Comparison of ENCODE assay signal across 9 cellular contexts in genomic region chr14:104754213-104754851, GRCh38. TPM values are rescaled to one million over a fixed set of nuclear protein-coding genes. Genes with fewer than 3 reads are reported as not detected.
DNase-seq lines count a peak whose midpoint lies in the region; ATAC-seq and TF ChIP-seq lines count a peak whose summit lies in the region.
"Had no signal": no experiment of that assay in that cellular context is flagged by ENCODE, and none has a peak within 500 bp of the region (broad histone marks: within the 10 kb centered on the region; RNA-seq: fewer than 3 reads in every experiment).

No MANE protein-coding gene starts in this region.

- no peak overlapping the region for H2AFZ ChIP-seq in mesenchymal stem cell (ENCODE audit: low read depth, low read length)

- H3K27me3 ChIP-seq in cardiac muscle cell = no peaks in the 10 kb centered on the region
- H3K27me3 ChIP-seq in body of pancreas = no peaks in the 10 kb centered on the region
- no peaks in the 10 kb centered on the region for H3K27me3 ChIP-seq in mesenchymal stem cell (ENCODE audit: control insufficient read depth in 1 of 2, insufficient read depth in 1 of 2, low read length in 2 of 2)
- no peaks in the 10 kb centered on the region for H3K27me3 ChIP-seq in upper lobe of right lung

- H3K27ac ChIP-seq in cardiac muscle cell (no peak overlapping the region), body of pancreas (peak overlapping the region in 3 of 4 donors; percentile 65 to 94 (median 87)), mesenchymal stem cell (ENCODE audit: low read length, poor library complexity, severe bottlenecking) (no peak overlapping the region), upper lobe of right lung (peak overlapping the region; percentile 97)

- no peak for DNase-seq in cardiac muscle cell (ENCODE audit: low read depth in 1 of 2, low spot score in 1 of 2)
- no peak for DNase-seq in Right ventricle myocardium superior
- no peak for DNase-seq in body of pancreas
- DNase-seq in mesenchymal stem cell = no peak
- no peak for DNase-seq in upper lobe of right lung
- no peak for DNase-seq in D341Med (ENCODE audit: low spot score)
- no peak for DNase-seq in inferior parietal cortex (ENCODE audit: extremely low spot score)

- peaks cover 32% of the 10 kb centered on the region for H3K79me1 ChIP-seq in mesenchymal stem cell (replicated peaks; ENCODE audit: low read length, poor library complexity, severe bottlenecking)

- ATAC-seq in Right ventricle myocardium superior (ENCODE audit: poor library complexity) = no peak
- no peak for ATAC-seq in body of pancreas
- ATAC-seq in upper lobe of right lung = no peak
- ATAC-seq in HG02588 (IDR thresholded peaks at IDR 0.05; ENCODE audit: unreplicated experiment) = no peak
- ATAC-seq: activated CD4-positive, CD25-positive, alpha-beta regulatory T cell treated with anti-CD3 and anti-CD28 coated beads, Interleukin-2, amount 50 U/mL, for 24 hours had no signal

- H2BK15ac ChIP-seq in mesenchymal stem cell (ENCODE audit: low read depth, poor library complexity, severe bottlenecking) = no peak overlapping the region

- no peak overlapping the region for H2BK12ac ChIP-seq in mesenchymal stem cell (ENCODE audit: low read length in 2 of 2)

- peak overlapping the region; percentile 97 for H3K9ac ChIP-seq in mesenchymal stem cell (ENCODE audit: low read length)

- H4K91ac ChIP-seq in mesenchymal stem cell (ENCODE audit: low read length) = no peak overlapping the region

- no peak for TF ChIP-seq POLR2A in body of pancreas (IDR thresholded peaks at IDR 0.05)

- peak overlapping the region in 1 of 2 experiments; percentile 74 for H3K23ac ChIP-seq in mesenchymal stem cell (ENCODE audit: low read length in 2 of 2)

- no peak overlapping the region for H3K18ac ChIP-seq in mesenchymal stem cell (ENCODE audit: low read depth in 1 of 2, low read length in 2 of 2)

- H3K36me3 ChIP-seq in cardiac muscle cell (peaks cover 12% of the 10 kb centered on the region), body of pancreas (replicated peaks in 1 of 2; ENCODE audit: insufficient read depth in 1 of 2, low read depth in 2 of 2) (no peaks in the 10 kb centered on the region), mesenchymal stem cell (ENCODE audit: control insufficient read depth in 1 of 2, insufficient read depth in 2 of 2, low read depth in 1 of 2, low read length in 2 of 2) (peaks cover 42 to 44% of the 10 kb centered on the region in 2 experiments), upper lobe of right lung (peaks cover 38% of the 10 kb centered on the region)

- H3K4ac ChIP-seq in mesenchymal stem cell (ENCODE audit: low read depth in 1 of 2, low read length in 2 of 2) = no peak overlapping the region

- WGBS in body of pancreas, 2 donors = 19 to 20% methylated on average over 13 of the region's 13 CpGs
- 85% methylated on average over 11 of the region's 13 CpGs for WGBS in mesenchymal stem cell

- H3K4me2 ChIP-seq in mesenchymal stem cell (ENCODE audit: low read length, poor library complexity, severe bottlenecking) = peak overlapping the region; percentile 95

- H3K4me1 ChIP-seq in cardiac muscle cell (ENCODE audit: low read depth) (peaks cover 8% of the 10 kb centered on the region), body of pancreas (peaks cover 51% of the 10 kb centered on the region), mesenchymal stem cell (ENCODE audit: control insufficient read depth, insufficient read depth, low read depth, low read length) (peaks cover 31% of the 10 kb centered on the region), upper lobe of right lung (peaks cover 17% of the 10 kb centered on the region)

- H2BK5ac ChIP-seq in mesenchymal stem cell (ENCODE audit: low read depth, low read length, poor library complexity, severe bottlenecking) = no peak overlapping the region

- intact Hi-C loops in Right ventricle myocardium superior (cut with DNase I) = no loop called here
- intact Hi-C loops in body of pancreas (cut with DNase I) = no loop called here
- intact Hi-C loops in upper lobe of right lung (cut with DNase I) = no loop called here

- no peaks in the 10 kb centered on the region for H3K9me3 ChIP-seq in cardiac muscle cell (ENCODE audit: low read depth)
- H3K9me3 ChIP-seq in body of pancreas = no peaks in the 10 kb centered on the region
- no peaks in the 10 kb centered on the region for H3K9me3 ChIP-seq in mesenchymal stem cell (ENCODE audit: control insufficient read depth, low read length)
- H3K9me3 ChIP-seq in upper lobe of right lung = no peaks in the 10 kb centered on the region

- H2BK120ac ChIP-seq in mesenchymal stem cell (ENCODE audit: low read depth, low read length) = no peak overlapping the region

- H2AK5ac ChIP-seq in mesenchymal stem cell (ENCODE audit: low read length, severe bottlenecking) = no peak overlapping the region

- H3K4me3 ChIP-seq in cardiac muscle cell (peak overlapping the region; percentile 53), body of pancreas (peak overlapping the region in 1 of 2 donors; percentile 79), mesenchymal stem cell (ENCODE audit: insufficient read depth in 1 of 2, low read depth in 1 of 2, low read length in 2 of 2) (peak overlapping the region in 1 of 2 experiments; percentile 96), upper lobe of right lung (peak overlapping the region; percentile 72)

- no peak for TF ChIP-seq CTCF in cardiac muscle cell (IDR thresholded peaks at IDR 0.05; ENCODE audit: low read depth, low read length)
- no peak for TF ChIP-seq CTCF in body of pancreas (IDR thresholded peaks at IDR 0.05)
- no peak for TF ChIP-seq CTCF in upper lobe of right lung (IDR thresholded peaks at IDR 0.05)

- no peak overlapping the region for H4K8ac ChIP-seq in mesenchymal stem cell (ENCODE audit: low read length)

- no peak overlapping the region for H3K14ac ChIP-seq in mesenchymal stem cell (ENCODE audit: low read length in 2 of 2)

RNA-seq across cellular contexts. Expression of gene SIVA1, which starts 1.4 kb away (rescaled TPM):
- total RNA-seq in cardiac muscle cell (217 and 278 TPM in 2 replicates), Right ventricle myocardium superior (60.7 TPM), body of pancreas (100 to 1,000 TPM; 111 to 130 TPM), upper lobe of right lung (66.1 TPM)
- polyA plus RNA-seq in cardiac muscle cell = 124 and 145 TPM in 2 replicates
- 68.6 TPM for polyA plus RNA-seq in mesenchymal stem cell (2013, experiment 1 of 2)
- polyA plus RNA-seq in mesenchymal stem cell (2013, experiment 2 of 2) = 73.5 TPM

RNA-seq across cellular contexts. Expression of gene ADSS1, which starts 30.3 kb away (rescaled TPM):
- total RNA-seq in cardiac muscle cell = 53.8 and 63.8 TPM in 2 replicates
- 53.4 and 73.3 TPM in 2 replicates for polyA plus RNA-seq in cardiac muscle cell
- total RNA-seq in Right ventricle myocardium superior = 215 TPM
- total RNA-seq in body of pancreas = 1 to 10 TPM; 4.0 to 4.7 TPM
- polyA plus RNA-seq in mesenchymal stem cell (2013, experiment 1 of 2) = 5.2 TPM
- polyA plus RNA-seq in mesenchymal stem cell (2013, experiment 2 of 2) = 4.8 TPM
- 5.5 TPM for total RNA-seq in upper lobe of right lung

RNA-seq across cellular contexts. Expression of gene AKT1, which starts 41.2 kb away (rescaled TPM):
- total RNA-seq in cardiac muscle cell (173 and 190 TPM in 2 replicates), Right ventricle myocardium superior (120 TPM), body of pancreas (100 to 1,000 TPM in 1 of 2 donors, 10 to 100 TPM in 1; 74.2 to 151 TPM), upper lobe of right lung (174 TPM)
- 218 and 242 TPM in 2 replicates for polyA plus RNA-seq in cardiac muscle cell
- 106 TPM for polyA plus RNA-seq in mesenchymal stem cell (2013, experiment 1 of 2)
- polyA plus RNA-seq in mesenchymal stem cell (2013, experiment 2 of 2) = 108 TPM

RNA-seq across cellular contexts. Expression of gene ZBTB42, which starts 46.6 kb away (rescaled TPM):
- total RNA-seq in cardiac muscle cell (14.4 and 26.4 TPM in 2 replicates), Right ventricle myocardium superior (5.0 TPM), body of pancreas (10 to 100 TPM; 10.6 to 21.8 TPM), upper lobe of right lung (12.3 TPM)
- 7.6 and 9.6 TPM in 2 replicates for polyA plus RNA-seq in cardiac muscle cell
- polyA plus RNA-seq in mesenchymal stem cell (2013, experiment 1 of 2) = 1.8 TPM
- 1.6 TPM for polyA plus RNA-seq in mesenchymal stem cell (2013, experiment 2 of 2)

Comparison
In these comparisons a context has a peak if more than half of its experiments do, and no peak if none do; other contexts are left out.
1. H3K27ac ChIP-seq: peak in body of pancreas (3 of 4) and upper lobe of right lung (single experiment); none in cardiac muscle cell (single experiment) and mesenchymal stem cell (single experiment).